ENCODE assay signal across 21 cellular contexts in genomic region chr9:6764570-6765334, GRCh38. TPM values are rescaled to one million over a fixed set of nuclear protein-coding genes. Genes with fewer than 3 reads are reported as not detected.
DNase-seq lines count a peak whose midpoint lies in the region; ATAC-seq, FAIRE-seq and TF ChIP-seq lines count a peak whose summit lies in the region.
"Had no signal": no experiment of that assay in that cellular context is flagged by ENCODE, and none has a peak within 500 bp of the region (broad histone marks: within the 10 kb centered on the region; RNA-seq: fewer than 3 reads in every experiment).

No MANE protein-coding gene starts in this region.

- peaks cover 4% of the 10 kb centered on the region for H3K9me3 Mint-ChIP-seq in activated naive CD4-positive, alpha-beta T cell treated with anti-CD3 and anti-CD28 coated beads, Interleukin-2, amount 50 U/mL, for 24 hours
- peaks cover 5% of the 10 kb centered on the region for H3K9me3 Mint-ChIP-seq in stimulated activated effector memory CD8-positive, alpha-beta T cell treated with anti-CD3 and anti-CD28 coated beads, Interleukin-12 subunit alpha, Interleukin-12 subunit beta, amount 100 ng/mL, for 72 hours

- no peak overlapping the region for H3K27ac ChIP-seq in HEK293 (ENCODE audit: extremely low read depth, low read depth, low read length)
- H3K27ac ChIP-seq: brain microvascular endothelial cell, ovary, Peyer's patch, spleen had no signal

- peak overlapping the region; percentile 2 for H3K4me3 Mint-ChIP-seq in activated naive CD4-positive, alpha-beta T cell treated with anti-CD3 and anti-CD28 coated beads, Interleukin-2, amount 50 U/mL, for 24 hours
- H3K4me3 Mint-ChIP-seq in stimulated activated effector memory CD8-positive, alpha-beta T cell treated with anti-CD3 and anti-CD28 coated beads, Interleukin-12 subunit alpha, Interleukin-12 subunit beta, amount 100 ng/mL, for 72 hours, result no peak overlapping the region
- H3K4me3 Mint-ChIP-seq: activated CD8-positive, alpha-beta memory T cell treated with anti-CD3 and anti-CD28 coated beads, Interleukin-2, amount 10 ng/mL, durations not matched to agents 7 days and 5 days had no signal

- no peak for ATAC-seq in stimulated activated effector memory CD8-positive, alpha-beta T cell treated with anti-CD3 and anti-CD28 coated beads, Interleukin-12 subunit alpha, Interleukin-12 subunit beta, amount 100 ng/mL, for 72 hours
- ATAC-seq in HG03342 (IDR thresholded peaks at IDR 0.05; ENCODE audit: unreplicated experiment), result no peak
- ATAC-seq: activated CD8-positive, alpha-beta memory T cell treated with anti-CD3 and anti-CD28 coated beads, Interleukin-2, amount 10 ng/mL, durations not matched to agents 7 days and 5 days; left cardiac atrium had no signal

- peaks cover 78% of the 10 kb centered on the region for H3K4me1 Mint-ChIP-seq in activated naive CD4-positive, alpha-beta T cell treated with anti-CD3 and anti-CD28 coated beads, Interleukin-2, amount 50 U/mL, for 24 hours
- peaks cover 71% of the 10 kb centered on the region for H3K4me1 Mint-ChIP-seq in stimulated activated effector memory CD8-positive, alpha-beta T cell treated with anti-CD3 and anti-CD28 coated beads, Interleukin-12 subunit alpha, Interleukin-12 subunit beta, amount 100 ng/mL, for 72 hours

- no peaks in the 10 kb centered on the region for H3K27me3 ChIP-seq in bronchial epithelial cell (ENCODE audit: control insufficient read depth, insufficient read depth, low read length)
- H3K27me3 ChIP-seq: brain microvascular endothelial cell, MG63, ovary, Peyer's patch, spleen, stomach had no signal

- FAIRE-seq in bronchial epithelial cell (lab: Jason Lieb, UNC), result no peak
- FAIRE-seq: D721Med, urothelium cell line had no signal

- H3K27ac Mint-ChIP-seq in activated naive CD4-positive, alpha-beta T cell treated with anti-CD3 and anti-CD28 coated beads, Interleukin-2, amount 50 U/mL, for 24 hours, result peak overlapping the region; percentile 26
- no peak overlapping the region for H3K27ac Mint-ChIP-seq in stimulated activated effector memory CD8-positive, alpha-beta T cell treated with anti-CD3 and anti-CD28 coated beads, Interleukin-12 subunit alpha, Interleukin-12 subunit beta, amount 100 ng/mL, for 72 hours
- H3K27ac Mint-ChIP-seq: activated CD8-positive, alpha-beta memory T cell treated with anti-CD3 and anti-CD28 coated beads, Interleukin-2, amount 10 ng/mL, durations not matched to agents 7 days and 5 days had no signal

- peaks cover 6% of the 10 kb centered on the region for H3K36me3 Mint-ChIP-seq in activated naive CD4-positive, alpha-beta T cell treated with anti-CD3 and anti-CD28 coated beads, Interleukin-2, amount 50 U/mL, for 24 hours
- H3K36me3 Mint-ChIP-seq in stimulated activated effector memory CD8-positive, alpha-beta T cell treated with anti-CD3 and anti-CD28 coated beads, Interleukin-12 subunit alpha, Interleukin-12 subunit beta, amount 100 ng/mL, for 72 hours, result peaks cover 10% of the 10 kb centered on the region

- peaks cover 3% of the 10 kb centered on the region; the same call in 1 of the 2 replicates for H3K4me1 ChIP-seq in HEK293 (ENCODE audit: control insufficient read depth, insufficient read depth, low read length)

- H3K27me3 Mint-ChIP-seq in activated naive CD4-positive, alpha-beta T cell treated with anti-CD3 and anti-CD28 coated beads, Interleukin-2, amount 50 U/mL, for 24 hours, result no peaks in the 10 kb centered on the region
- H3K27me3 Mint-ChIP-seq: activated CD8-positive, alpha-beta memory T cell treated with anti-CD3 and anti-CD28 coated beads, Interleukin-2, amount 10 ng/mL, durations not matched to agents 7 days and 5 days had no signal

- DNase-seq in activated naive CD4-positive, alpha-beta T cell treated with Interleukin-2 at 50 U/mL for 16 hours, result no peak
- DNase-seq in bronchial epithelial cell (ENCODE audit: low read depth), result peak; percentile 42
- DNase-seq in renal cortical epithelial cell (ENCODE audit: low read depth), result peak; percentile 36
- DNase-seq in stimulated activated effector memory CD8-positive, alpha-beta T cell treated with anti-CD3 and anti-CD28 coated beads, Interleukin-12 subunit alpha, Interleukin-12 subunit beta, amount 100 ng/mL, for 72 hours (ENCODE audit: low spot score in 2 of 2), result no peak
- DNase-seq in SKM-1 (lab: John Stamatoyannopoulos, UW; ENCODE audit: unreplicated experiment), result no peak
- DNase-seq: activated CD8-positive, alpha-beta memory T cell treated with anti-CD3 and anti-CD28 coated beads, Interleukin-2, amount 10 ng/mL, durations not matched to agents 7 days and 5 days; activated gamma-delta T cell treated with Interleukin-2 at 50 U/mL for 16 hours; brain microvascular endothelial cell; left cardiac atrium; MG63; NCI-H2081; NCI-H69; ovary; Peyer's patch; stomach had no signal

- CTCF ChIA-PET in HEK293 (lab: Yijun Ruan, JAX), result interaction anchor here (0.6 kb wide), 1 partner anchor 916 kb away, joined by 4 read pairs; no protein-coding TSS in a partner anchor

- no peak for TF ChIP-seq CTCF in HEK293 (tag by site-specific recombination; IDR thresholded peaks at IDR 0.05)
- no peak for TF ChIP-seq CTCF in bronchial epithelial cell (IDR thresholded peaks at IDR 0.05; ENCODE audit: insufficient read depth, low read length, severe bottlenecking)

- POLR2A ChIA-PET in HEK293 (lab: Yijun Ruan, JAX), result no interaction called here

- H3K4me3 ChIP-seq in HEK293 (ENCODE audit: low read depth, low read length) (no peak overlapping the region), bronchial epithelial cell (ENCODE audit: low read depth, low read length) (no peak overlapping the region)
- H3K4me3 ChIP-seq: MG63, ovary, Peyer's patch, spleen, stomach had no signal

- no peaks in the 10 kb centered on the region for H3K9me3 ChIP-seq in HEK293 (ENCODE audit: control insufficient read depth, insufficient read depth, low read depth, low read length)
- H3K9me3 ChIP-seq: MG63, ovary, Peyer's patch, spleen, stomach had no signal

- H3K36me3 ChIP-seq in HEK293 (ENCODE audit: control insufficient read depth in 2 of 2, insufficient read depth in 1 of 2, low read length in 2 of 2) (no peaks in the 10 kb centered on the region), bronchial epithelial cell (ENCODE audit: control insufficient read depth, insufficient read depth, low read length) (no peaks in the 10 kb centered on the region)
- H3K36me3 ChIP-seq: brain microvascular endothelial cell, MG63, ovary, Peyer's patch, spleen, stomach had no signal

TF ChIP-seq in HEK293, 187 proteins besides CTCF, POLR2A, EP300 and RAD21:
- 0 out of 2 replicates have a peak, but pooled peaks have one; percentile 40 for TF ChIP-seq PRDM1 (tag by site-specific recombination; IDR thresholded peaks at IDR 0.05)
- no peak for TF ChIP-seq PRDM6 (tag by site-specific recombination; IDR thresholded peaks at IDR 0.05)

RNA-seq across cellular contexts. Expression of gene KDM4C, which starts 7.0 kb away (rescaled TPM):
- total RNA-seq in bronchial epithelial cell (36.6 and 44.0 TPM in 2 replicates), renal cortical epithelial cell (23.1 and 52.4 TPM in 2 replicates)

Comparison
In these comparisons a context has a peak if more than half of its experiments do, and no peak if none do; other contexts are left out.
1. DNase-seq: peak in bronchial epithelial cell (single experiment) and renal cortical epithelial cell (single experiment); none in activated naive CD4-positive, alpha-beta T cell treated with Interleukin-2 at 50 U/mL for 16 hours (single experiment), stimulated activated effector memory CD8-positive, alpha-beta T cell treated with anti-CD3 and anti-CD28 coated beads, Interleukin-12 subunit alpha, Interleukin-12 subunit beta, amount 100 ng/mL, for 72 hours (0 of 2) and SKM-1 (single experiment).